Comparison of ENCODE assay signal across 21 cellular contexts in genomic region chr4:36758779-36759178, GRCh38.
DNase-seq lines count a peak whose midpoint lies in the region; ATAC-seq and TF ChIP-seq lines count a peak whose summit lies in the region.
"Had no signal": no experiment of that assay in that cellular context is flagged by ENCODE, and none has a peak within 500 bp of the region (broad histone marks: within the 10 kb centered on the region; RNA-seq: fewer than 3 reads in every experiment).

No MANE protein-coding gene starts in this region.

- H3K27me3 ChIP-seq in GM23338 (ENCODE audit: insufficient read depth) (peaks cover 8% of the 10 kb centered on the region; the same call in 1 of the 2 replicates), iPS DF 6.9 (ENCODE audit: control insufficient read depth, insufficient read depth, low read length) (no peaks in the 10 kb centered on the region; the same call in 1 of the 2 replicates), brain microvascular endothelial cell (replicated peaks) (no peaks in the 10 kb centered on the region)
- H3K27me3 ChIP-seq: Peyer's patch had no signal

- peaks cover 38% of the 10 kb centered on the region for H3K4me1 Mint-ChIP-seq in GM23338
- H3K4me1 Mint-ChIP-seq: B cell, IgD-negative memory B cell had no signal

- peak overlapping the region; percentile 73 for H3K27ac ChIP-seq in GM23338 (ENCODE audit: low read depth)
- no peak overlapping the region for H3K27ac ChIP-seq in iPS DF 6.9 (ENCODE audit: low read length)
- no peak overlapping the region for H3K27ac ChIP-seq in brain microvascular endothelial cell
- H3K27ac ChIP-seq: 22Rv1, C4-2B, KMS-11, Peyer's patch, SK-N-MC had no signal

- no peaks in the 10 kb centered on the region for H3K9me3 ChIP-seq in iPS DF 6.9 (ENCODE audit: control insufficient read depth, insufficient read depth, low read length)
- H3K9me3 ChIP-seq: Peyer's patch had no signal

- peaks cover 38% of the 10 kb centered on the region for H3K4me1 ChIP-seq in GM23338 (ENCODE audit: insufficient read depth)
- peaks cover 6% of the 10 kb centered on the region; the same call in 1 of the 2 replicates for H3K4me1 ChIP-seq in iPS DF 6.9 (ENCODE audit: control insufficient read depth, insufficient read depth, low read length)
- H3K4me1 ChIP-seq: Peyer's patch had no signal

- H3K27me3 Mint-ChIP-seq in GM23338 (ENCODE audit: insufficient read depth, low read depth, poor library complexity): peaks cover 9% of the 10 kb centered on the region
- H3K27me3 Mint-ChIP-seq: B cell had no signal

- in situ Hi-C loops in brain microvascular endothelial cell (cut with HindIII; ENCODE audit: low pct_ligation_motif_present, low sequenced_read_pairs): no loop called here

- no peaks in the 10 kb centered on the region for H4K20me1 ChIP-seq in GM23338 (replicated peaks; ENCODE audit: insufficient read depth)

- ATAC-seq in GM23338: peak; percentile 81
- ATAC-seq: CD8-positive, alpha-beta T cell had no signal

- no peaks in the 10 kb centered on the region for H3F3A ChIP-seq in GM23338 (replicated peaks; ENCODE audit: low read depth)

- no peaks in the 10 kb centered on the region for H3K79me2 ChIP-seq in GM23338 (replicated peaks; ENCODE audit: insufficient read depth)

- no peaks in the 10 kb centered on the region for H3K9me2 ChIP-seq in GM23338 (ENCODE audit: insufficient read depth)

- peak overlapping the region; percentile 57; the same call in 1 of the 2 replicates for H3K27ac Mint-ChIP-seq in GM23338
- H3K27ac Mint-ChIP-seq: B cell; CD8-positive, alpha-beta T cell; IgD-negative memory B cell had no signal

- WGBS in iPS DF 6.9 (ENCODE audit: insufficient coverage, insufficient read length): no CpG with 5 or more reads among the region's 5 CpGs

- no peaks in the 10 kb centered on the region for H3K9me3 Mint-ChIP-seq in GM23338

- H2AFZ ChIP-seq in GM23338: no peak overlapping the region

- TF ChIP-seq CTCF in GM23338 (conservative IDR thresholded peaks at IDR 0.05; ENCODE audit: low read depth in 2 of 2) (no peak), epithelial cell of esophagus (IDR thresholded peaks at IDR 0.05; ENCODE audit: insufficient read depth, low read depth, low read length, missing control alignments) (no peak), brain microvascular endothelial cell (IDR thresholded peaks at IDR 0.05; ENCODE audit: low read depth, low read length, missing control alignments) (no peak)

- H3K36me3 Mint-ChIP-seq in GM23338 (ENCODE audit: low read depth): no peaks in the 10 kb centered on the region
- H3K36me3 Mint-ChIP-seq: CD8-positive, alpha-beta T cell; IgD-negative memory B cell had no signal

- H3K4me2 ChIP-seq in GM23338: 0 out of 2 replicates have a peak overlapping the region, but pooled peaks have one; percentile 37
- H3K4me2 ChIP-seq: KMS-11 had no signal

- H3K36me3 ChIP-seq in GM23338 (ENCODE audit: insufficient read depth) (no peaks in the 10 kb centered on the region), iPS DF 6.9 (ENCODE audit: control insufficient read depth, insufficient read depth, low read length) (no peaks in the 10 kb centered on the region), brain microvascular endothelial cell (replicated peaks) (no peaks in the 10 kb centered on the region)
- H3K36me3 ChIP-seq: Peyer's patch had no signal

- DNase-seq in GM23338 (ENCODE audit: low spot score) (peak; percentile 65), NCI-H460 (ENCODE audit: extremely low read depth, low read depth) (peak; percentile 80), epithelial cell of esophagus (ENCODE audit: low read depth) (peak; percentile 20), iPS DF 6.9 (ENCODE audit: low read depth, low spot score) (peak; percentile 27), globus pallidus (ENCODE audit: low spot score) (no peak), epidermal melanocyte (ENCODE audit: insufficient read length, low spot score) (no peak), brain microvascular endothelial cell (no peak)
- DNase-seq: CD8-positive, alpha-beta T cell; DND-41; MM.1S; NCI-H2029; NCI-H446 treated with DMSO at 0.1 percent for 48 hours; NCI-H69; Peyer's patch; SIG-M5 had no signal

- H3K4me3 ChIP-seq in GM23338: no peak overlapping the region; the same call in 1 of the 2 replicates
- no peak overlapping the region for H3K4me3 ChIP-seq in epithelial cell of esophagus (ENCODE audit: low read length)
- no peak overlapping the region for H3K4me3 ChIP-seq in iPS DF 6.9 (ENCODE audit: low read length)
- H3K4me3 ChIP-seq in brain microvascular endothelial cell (ENCODE audit: low read depth, low read length): no peak overlapping the region
- H3K4me3 ChIP-seq: Peyer's patch, SK-N-MC had no signal

- peak overlapping the region; percentile 53 for H3K4me3 Mint-ChIP-seq in GM23338
- H3K4me3 Mint-ChIP-seq: B cell; CD8-positive, alpha-beta T cell; IgD-negative memory B cell had no signal

TF ChIP-seq in GM23338, 12 proteins besides CTCF, POLR2A, EP300 and RAD21:
- TF ChIP-seq ZNF331 (CRISPR knock-in tag; IDR thresholded peaks at IDR 0.05; ENCODE audit: low read depth): no peak
- peak; percentile 89 for TF ChIP-seq NANOG (IDR thresholded peaks at IDR 0.05; ENCODE audit: borderline replicate concordance)

Comparison
In these comparisons a context has a peak if more than half of its experiments do, and no peak if none do; other contexts are left out.
1. DNase-seq: peak in GM23338 (single experiment), NCI-H460 (single experiment), epithelial cell of esophagus (single experiment) and iPS DF 6.9 (single experiment); none in globus pallidus (single experiment), epidermal melanocyte (single experiment) and brain microvascular endothelial cell (single experiment).